28 cellular contexts compared by ENCODE assay signal in genomic region chr18:78123144-78123909, GRCh38.
"Had no signal": no experiment of that assay in that cellular context is flagged by ENCODE, and none has a peak within 500 bp of the region (broad histone marks: within the 10 kb centered on the region; RNA-seq: fewer than 3 reads in every experiment).

No MANE protein-coding gene starts in this region.

- H3K4me1 ChIP-seq: heart left ventricle, left ventricle myocardium inferior, prostate gland, spleen had no signal

- H3K27me3 Mint-ChIP-seq: effector memory CD8-positive, alpha-beta T cell; stimulated activated naive CD8-positive, alpha-beta T cell treated with anti-CD3 and anti-CD28 coated beads, Interleukin-15, Interleukin-2, amounts not matched to agents 100 ng/mL and 50 ng/mL, for 24 hours had no signal

- H3K36me3 ChIP-seq: brain microvascular endothelial cell, heart left ventricle, left ventricle myocardium inferior, ovary, prostate gland, spleen had no signal

- H3K9me3 ChIP-seq: ovary, prostate gland had no signal

- H3K4me3 Mint-ChIP-seq: activated T-helper 1 cell treated with anti-CD3 and anti-CD28 coated beads, Interleukin-12 subunit alpha, Interleukin-12 subunit beta, Interleukin-2, Interleukin-4 antibody, amounts not matched to agents 30 ng/mL and 10 ng/mL and 1 ng/mL, durations not matched to agents 14 hours and 24 hours and 36 hours; effector memory CD8-positive, alpha-beta T cell; nephron progenitor cell; stimulated activated naive CD8-positive, alpha-beta T cell treated with anti-CD3 and anti-CD28 coated beads, Interleukin-15, Interleukin-2, amounts not matched to agents 100 ng/mL and 50 ng/mL, for 24 hours had no signal

- FAIRE-seq: astrocyte had no signal

- DNase-seq: activated CD4-positive, alpha-beta T cell treated with anti-CD3 and anti-CD28 coated beads for 48 hours; activated CD4-positive, alpha-beta T cell treated with anti-CD3 and anti-CD28 coated beads, Interleukin-2, amount 50 U/mL, for 48 hours; activated CD8-positive, alpha-beta memory T cell treated with anti-CD3 and anti-CD28 coated beads for 24 hours; activated gamma-delta T cell treated with Interleukin-2 at 50 U/mL for 16 hours; activated naive CD4-positive, alpha-beta T cell treated with anti-CD3 and anti-CD28 coated beads, Interleukin-2, amount 50 U/mL, for 16 hours; activated T-cell treated with anti-CD3 and anti-CD28 coated beads, Interleukin-2, amount 50 U/mL, for 1 hour; amniotic stem cell; brain microvascular endothelial cell; caudate nucleus; cortex of kidney; effector memory CD8-positive, alpha-beta T cell; erythroblast; foreskin fibroblast; heart left ventricle; kidney glomerular epithelial cell; left ventricle myocardium inferior; mammary epithelial cell; nephron progenitor cell; ovary; retina; spleen; substantia nigra had no signal

- H3K27ac Mint-ChIP-seq: activated T-helper 1 cell treated with anti-CD3 and anti-CD28 coated beads, Interleukin-12 subunit alpha, Interleukin-12 subunit beta, Interleukin-2, Interleukin-4 antibody, amounts not matched to agents 30 ng/mL and 10 ng/mL and 1 ng/mL, durations not matched to agents 14 hours and 24 hours and 36 hours; effector memory CD8-positive, alpha-beta T cell; nephron progenitor cell; stimulated activated naive CD8-positive, alpha-beta T cell treated with anti-CD3 and anti-CD28 coated beads, Interleukin-15, Interleukin-2, amounts not matched to agents 100 ng/mL and 50 ng/mL, for 24 hours had no signal

- H3K27ac ChIP-seq: brain microvascular endothelial cell, left ventricle myocardium inferior, ovary, prostate gland, spleen, VCaP had no signal

- ATAC-seq: activated CD4-positive, CD25-positive, alpha-beta regulatory T cell treated with anti-CD3 and anti-CD28 coated beads, Interleukin-2, amount 50 U/mL, for 24 hours; effector memory CD8-positive, alpha-beta T cell had no signal

- H3K4me3 ChIP-seq: heart left ventricle, left ventricle myocardium inferior, ovary, prostate gland, spleen had no signal
